In genomic region chr5:38208782-38209378, GRCh38 we compare ENCODE assay signal across 8 cellular contexts. TPM values are rescaled to one million over a fixed set of nuclear protein-coding genes. Genes with fewer than 3 reads are reported as not detected.
A peak's percentile ranks its signal among the peaks of the same experiment; 100 is the strongest.
DNase-seq lines count a peak whose midpoint lies in the region; ATAC-seq and TF ChIP-seq lines count a peak whose summit lies in the region.

No MANE protein-coding gene starts in this region.

- no peak overlapping the region for H2BK120ac ChIP-seq in trophoblast cell (ENCODE audit: insufficient read depth, low read length, poor library complexity)

- WGBS in trophoblast cell (ENCODE audit: extremely low coverage, insufficient coverage, insufficient read length) = no CpG with 5 or more reads among the region's 1 CpG

- no peak overlapping the region for H2AK5ac ChIP-seq in trophoblast cell (ENCODE audit: low read length)

- no peak overlapping the region for H3K27ac ChIP-seq in trophoblast cell (ENCODE audit: low read depth, low read length)

- no peak overlapping the region for H4K12ac ChIP-seq in trophoblast cell (ENCODE audit: low read depth, low read length)

- no peak overlapping the region for H3K4me3 ChIP-seq in BE2C (ENCODE audit: low read depth, low read length)
- H3K4me3 ChIP-seq in epithelial cell of esophagus (ENCODE audit: low read length) = no peak overlapping the region
- H3K4me3 ChIP-seq in trophoblast cell (ENCODE audit: low read depth, low read length) = no peak overlapping the region

- peak; percentile 84 for TF ChIP-seq CTCF in BE2C (IDR thresholded peaks at IDR 0.05; ENCODE audit: low read depth, low read length)
- peak; percentile 58 for TF ChIP-seq CTCF in epithelial cell of esophagus (IDR thresholded peaks at IDR 0.05; ENCODE audit: insufficient read depth, low read depth, low read length, missing control alignments)

- no peak overlapping the region for H3K23ac ChIP-seq in trophoblast cell (ENCODE audit: low read length)

- no peak overlapping the region for H3K18ac ChIP-seq in trophoblast cell (ENCODE audit: low read length)

- no peaks in the 10 kb centered on the region for H3K9me3 ChIP-seq in BE2C
- no peaks in the 10 kb centered on the region for H3K9me3 ChIP-seq in trophoblast cell (ENCODE audit: insufficient read depth, low read depth, low read length)

- H3K79me2 ChIP-seq in trophoblast cell (ENCODE audit: control insufficient read depth, insufficient read depth, low read length, poor library complexity) = no peaks in the 10 kb centered on the region

- H3K27me3 ChIP-seq in BE2C = no peaks in the 10 kb centered on the region
- H3K27me3 ChIP-seq in trophoblast cell (ENCODE audit: insufficient read depth, low read length) = no peaks in the 10 kb centered on the region

- no peaks in the 10 kb centered on the region for H3K79me1 ChIP-seq in trophoblast cell (ENCODE audit: low read length)

- H4K91ac ChIP-seq in trophoblast cell (ENCODE audit: low read depth, low read length) = no peak overlapping the region

- H3K14ac ChIP-seq in trophoblast cell (ENCODE audit: low read length) = no peak overlapping the region

- H3K36me3 ChIP-seq in BE2C (no peaks in the 10 kb centered on the region), trophoblast cell (ENCODE audit: control insufficient read depth in 1 of 2, insufficient read depth in 2 of 2, low read length in 2 of 2) (no peaks in the 10 kb centered on the region)

- H4K8ac ChIP-seq in trophoblast cell (ENCODE audit: low read depth, low read length) = no peak overlapping the region

- H3K9ac ChIP-seq in trophoblast cell (ENCODE audit: low read length) = no peak overlapping the region

- no peak overlapping the region for H2AFZ ChIP-seq in trophoblast cell (ENCODE audit: insufficient read depth, low read length, poor library complexity)

- ATAC-seq in HG02678 (IDR thresholded peaks at IDR 0.05; ENCODE audit: unreplicated experiment) = no peak

- no peak overlapping the region for H3K4ac ChIP-seq in trophoblast cell (ENCODE audit: low read depth, low read length)

- H3K4me2 ChIP-seq in trophoblast cell (ENCODE audit: low read length) = no peak overlapping the region

- H3K4me1 ChIP-seq in BE2C (peaks cover 3% of the 10 kb centered on the region; the same call in 1 of the 2 replicates), trophoblast cell (ENCODE audit: control insufficient read depth in 1 of 2, insufficient read depth in 2 of 2, low read length in 2 of 2) (no peaks in the 10 kb centered on the region)

- DNase-seq in BE2C (peak; percentile 60), HCEC 1CT (peak; percentile 20), NCI-H774 (lab: John Stamatoyannopoulos, UW) (peak; percentile 27), epithelial cell of esophagus (ENCODE audit: low read depth) (peak; percentile 74), trophoblast cell (peak; percentile 14 to 61), activated T-cell treated with anti-CD3 and anti-CD28 coated beads for 4 hours (no peak)
- DNase-seq in activated naive CD4-positive, alpha-beta T cell treated with anti-CD3 and anti-CD28 coated beads, Interleukin-2, amount 50 U/mL, for 16 hours = no peak

- no peak overlapping the region for H2BK5ac ChIP-seq in trophoblast cell (ENCODE audit: low read depth, low read length, poor library complexity)

- H2BK12ac ChIP-seq in trophoblast cell (ENCODE audit: low read length) = no peak overlapping the region

RNA-seq across cellular contexts. Expression of gene EGFLAM, which starts 49.5 kb away (rescaled TPM):
- polyA plus RNA-seq in BE2C (2012; ENCODE audit: insufficient read depth, insufficient read length, low read depth) = 2.7 TPM
- polyA plus RNA-seq in trophoblast cell (2013) = 0.18 and 0.24 TPM in 2 replicates

Comparison
In these comparisons a context has a peak if more than half of its experiments do, and no peak if none do; other contexts are left out.
1. DNase-seq: peak in BE2C (single experiment), HCEC 1CT (single experiment), NCI-H774 (single experiment), epithelial cell of esophagus (single experiment) and trophoblast cell (2 of 2); none in activated T-cell treated with anti-CD3 and anti-CD28 coated beads for 4 hours (single experiment) and activated naive CD4-positive, alpha-beta T cell treated with anti-CD3 and anti-CD28 coated beads, Interleukin-2, amount 50 U/mL, for 16 hours (single experiment).